ENCODE assay signal across 8 cellular contexts in genomic region chr3:127822836-127823589, GRCh38. TPM values are rescaled to one million over a fixed set of nuclear protein-coding genes. Genes with fewer than 3 reads are reported as not detected.
A peak's percentile ranks its signal among the peaks of the same experiment; 100 is the strongest.
DNase-seq lines count a peak whose midpoint lies in the region; ATAC-seq and TF ChIP-seq lines count a peak whose summit lies in the region.

No MANE protein-coding gene starts in this region.

- H3K9me3 ChIP-seq in HUES48 (ENCODE audit: control insufficient read depth, insufficient read depth, low read length): no peaks in the 10 kb centered on the region; the same call in 1 of the 2 replicates
- H3K9me3 ChIP-seq in adrenal gland (replicated peaks in 1 of 3): no peaks in the 10 kb centered on the region

- 1 to 20% (median 3%) methylated on average over 6 to 97 of the region's 98 CpGs for WGBS in adrenal gland, 4 donors

- peak; percentile 38 for TF ChIP-seq CTCF in BJ (IDR thresholded peaks at IDR 0.05; ENCODE audit: insufficient read depth, low read depth, low read length)
- peak in 5 of 6 experiments; percentile 17 to 48 (median 19) for TF ChIP-seq CTCF in adrenal gland (IDR thresholded peaks at IDR 0.05)

- peak in 1 of 2 donors; percentile 37 for TF ChIP-seq POLR2A in adrenal gland (IDR thresholded peaks at IDR 0.05)

- CTCF ChIA-PET in BJ (lab: Yijun Ruan, JAX): interaction anchor here (0.6 to 4.9 kb wide), 14 partner anchors 17 to 233 kb away, joined by 3 to 42 read pairs (median 3); no protein-coding TSS in a partner anchor

- intact Hi-C loops in adrenal gland (cut with DNase I): loop anchor here in 1 of 2 donors (10.0 kb wide), 1 partner anchor 128 kb away; no protein-coding TSS in a partner anchor

- POLR2A ChIA-PET in BJ (lab: Charles Lee): interaction anchor here (0.5 to 0.6 kb wide), 2 partner anchors 87 to 238 kb away, joined by 4 read pairs; no protein-coding TSS in a partner anchor

- DNase-seq in BJ (ENCODE audit: low read depth) (no peak), adrenal gland (peak; percentile 48 to 64 (median 52)), hepatic stellate cell (ENCODE audit: low spot score) (peak; percentile 59), retina (peak; percentile 60)

- H3K4me1 ChIP-seq in HUES48 (ENCODE audit: control insufficient read depth, insufficient read depth, low read length) (peaks cover 16% of the 10 kb centered on the region), adrenal gland (replicated peaks in 1 of 2) (peaks cover 7 to 10% of the 10 kb centered on the region in 2 donors)

- H3K27ac ChIP-seq in HUES48 (ENCODE audit: low read depth, low read length) (no peak overlapping the region), adrenal gland (peak overlapping the region in 4 of 5 donors; percentile 57 to 73 (median 62))

- no peak overlapping the region for H3K9ac ChIP-seq in HUES48 (ENCODE audit: low read depth, low read length)

- H3K4me3 ChIP-seq in BJ (ENCODE audit: low read depth, low read length) (peak overlapping the region; percentile 92), HUES48 (ENCODE audit: low read depth, low read length) (peak overlapping the region; percentile 65), adrenal gland (peak overlapping the region; percentile 18 to 83 (median 70))

- no peaks in the 10 kb centered on the region for H3K27me3 ChIP-seq in BJ (ENCODE audit: control insufficient read depth, insufficient read depth, low read length)
- peaks cover 37% of the 10 kb centered on the region for H3K27me3 ChIP-seq in HUES48 (ENCODE audit: control insufficient read depth, insufficient read depth, low read length)
- no peaks in the 10 kb centered on the region for H3K27me3 ChIP-seq in adrenal gland

- no peaks in the 10 kb centered on the region for H3K36me3 ChIP-seq in BJ (ENCODE audit: control insufficient read depth, insufficient read depth, low read length)
- H3K36me3 ChIP-seq in HUES48 (ENCODE audit: control insufficient read depth, insufficient read depth, low read length): no peaks in the 10 kb centered on the region
- no peaks in the 10 kb centered on the region for H3K36me3 ChIP-seq in adrenal gland (replicated peaks in 1 of 2)

- ATAC-seq in GM18517 (IDR thresholded peaks at IDR 0.05; ENCODE audit: unreplicated experiment) (peak; percentile 39), GM19452 (IDR thresholded peaks at IDR 0.05; ENCODE audit: unreplicated experiment) (no peak), GM18520 (IDR thresholded peaks at IDR 0.05; ENCODE audit: unreplicated experiment) (no peak)

RNA-seq across cellular contexts. Expression of gene MGLL, which starts 0.7 kb away (rescaled TPM):
- polyA plus RNA-seq in BJ (2011; rRNA removed): 67.1 and 108 TPM in 2 replicates
- 55.3 and 70.4 TPM in 2 replicates for polyA minus RNA-seq in BJ (2011; rRNA and poly(A)+ RNA removed)
- 10 to 100 TPM; 26.5 to 42.3 (median 36.0) TPM for total RNA-seq in adrenal gland
- 10 to 100 TPM; 18.8 to 48.1 (median 19.7) TPM for polyA plus RNA-seq in adrenal gland
